Comparison of ENCODE assay signal across 8 cellular contexts in the genomic region with DNA sequence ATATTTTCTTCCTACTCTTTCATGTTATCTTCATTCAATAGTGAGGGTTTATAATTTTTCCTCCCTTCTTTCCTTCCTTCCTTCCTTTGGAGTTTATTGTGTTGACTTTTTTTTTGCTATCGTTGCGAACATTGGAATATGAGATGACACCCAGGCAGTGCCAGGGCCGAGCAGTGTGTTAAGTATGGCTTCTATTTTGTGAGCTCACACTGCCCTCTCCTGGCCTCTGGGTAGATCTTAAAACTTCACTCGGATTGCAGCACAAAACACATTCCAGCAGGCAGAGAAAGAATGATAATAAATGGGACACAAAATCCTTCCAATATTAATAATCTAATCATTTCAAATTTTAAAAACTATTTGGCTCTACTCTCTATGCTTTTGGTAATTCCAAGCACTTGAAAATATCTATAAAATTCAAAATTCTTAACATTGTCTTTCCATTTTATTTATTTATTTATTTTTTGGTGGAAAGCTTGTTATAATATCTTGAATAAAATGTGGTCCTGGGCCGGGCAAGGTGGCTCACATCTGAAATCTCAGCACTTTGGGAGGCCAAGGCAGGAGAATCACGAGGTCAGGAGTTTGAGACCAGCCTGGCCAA.
DNase-seq lines count a peak whose midpoint lies in the region; ATAC-seq and TF ChIP-seq lines count a peak whose summit lies in the region.

No MANE protein-coding gene starts in this region.

- H3K9me2 ChIP-seq in PC-9 (ENCODE audit: insufficient read depth) = no peaks in the 10 kb centered on the region

- H3K79me2 ChIP-seq in PC-9 (ENCODE audit: low read depth) = no peaks in the 10 kb centered on the region

- H3K27ac ChIP-seq in PC-9 (no peak overlapping the region), thoracic aorta (no peak overlapping the region)

- intact Hi-C loops in PC-9 (cut with micrococcal nuclease; ENCODE audit: unreplicated experiment) = loop anchor here (1.0 to 10.0 kb wide), 8 partner anchors 56 to 817 kb away; a partner anchor contains a TSS

- CTCF ChIA-PET in PC-9 (lab: Charles Lee) = interaction anchor here (0.5 to 1.1 kb wide), 4 partner anchors 346 to 547 kb away, joined by 5 to 6 read pairs (median 5); no protein-coding TSS in a partner anchor

- H3K4me1 ChIP-seq in PC-9 (replicated peaks; ENCODE audit: insufficient read depth) (peaks cover 15% of the 10 kb centered on the region), thoracic aorta (ENCODE audit: control insufficient read depth in 1 of 2, low read depth in 2 of 2) (no peaks in the 10 kb centered on the region)

- no peaks in the 10 kb centered on the region for H4K20me1 ChIP-seq in PC-9 (ENCODE audit: insufficient read depth)

- H2AFZ ChIP-seq in PC-9 = no peak overlapping the region

- TF ChIP-seq CTCF in PC-9 (conservative IDR thresholded peaks at IDR 0.05) (peak; percentile 96), fibroblast of the aortic adventitia (IDR thresholded peaks at IDR 0.05; ENCODE audit: insufficient read depth, low read length) (peak; percentile 67), thoracic aorta (IDR thresholded peaks at IDR 0.05) (peak; percentile 47)

- H3K27me3 ChIP-seq in PC-9 (ENCODE audit: insufficient read depth, low read depth) (no peaks in the 10 kb centered on the region), thoracic aorta (replicated peaks; ENCODE audit: insufficient read depth) (no peaks in the 10 kb centered on the region)

- H3K36me3 ChIP-seq in PC-9 (ENCODE audit: low read depth) (no peaks in the 10 kb centered on the region), thoracic aorta (no peaks in the 10 kb centered on the region)

- DNase-seq in AG20443 (ENCODE audit: low spot score) (peak; percentile 77), HuH-7.5 (ENCODE audit: low spot score) (peak; percentile 48), PC-9 (peak; percentile 50 to 69), fibroblast of the aortic adventitia (ENCODE audit: low read depth) (peak; percentile 89), nucleus accumbens (lab: John Stamatoyannopoulos, UW) (peak in 48 of 56 donors; percentile 2 to 90 (median 50)), thoracic aorta (ENCODE audit: low spot score) (peak; percentile 7)
- peak; percentile 59 to 64 for DNase-seq in activated T-cell treated with anti-CD3 and anti-CD28 coated beads, Interleukin-2, amount 50 U/mL, for 48 hours

- no peak overlapping the region for H3K4me3 ChIP-seq in PC-9
- H3K4me3 ChIP-seq in fibroblast of the aortic adventitia (ENCODE audit: low read depth, low read length) = no peak overlapping the region
- H3K4me3 ChIP-seq in thoracic aorta = no peak overlapping the region

- POLR2A ChIA-PET in PC-9 (lab: Charles Lee; ENCODE audit: unreplicated experiment) = no interaction called here

- ATAC-seq in GM19351 (IDR thresholded peaks at IDR 0.05; ENCODE audit: unreplicated experiment) (peak; percentile 65), thoracic aorta (ENCODE audit: insufficient number of reproducible peaks, low FRiP score, low read depth) (no peak)

- no peak overlapping the region for H3K4me2 ChIP-seq in PC-9

- H3F3A ChIP-seq in PC-9 (ENCODE audit: insufficient read depth, low read depth) = peaks cover 8% of the 10 kb centered on the region; the same call in 1 of the 2 replicates

- BruUV-seq in PC-9 (replicated peaks; lab: Mats Ljungman, UMichigan) = no TSS peak

- peaks cover 15% of the 10 kb centered on the region for H3K9me3 ChIP-seq in PC-9 (ENCODE audit: insufficient read depth, low read depth)
- H3K9me3 ChIP-seq in thoracic aorta = no peaks in the 10 kb centered on the region

Comparison
In these comparisons a context has a peak if more than half of its experiments do, and no peak if none do; other contexts are left out.
1. DNase-seq: peak in every context shown above with its lines; median percentile 89 in fibroblast of the aortic adventitia; 77 in AG20443; 62 in activated T-cell treated with anti-CD3 and anti-CD28 coated beads, Interleukin-2, amount 50 U/mL, for 48 hours; 60 in PC-9; 50 in nucleus accumbens; 48 in HuH-7.5; 7 in thoracic aorta.